In the genomic region with DNA sequence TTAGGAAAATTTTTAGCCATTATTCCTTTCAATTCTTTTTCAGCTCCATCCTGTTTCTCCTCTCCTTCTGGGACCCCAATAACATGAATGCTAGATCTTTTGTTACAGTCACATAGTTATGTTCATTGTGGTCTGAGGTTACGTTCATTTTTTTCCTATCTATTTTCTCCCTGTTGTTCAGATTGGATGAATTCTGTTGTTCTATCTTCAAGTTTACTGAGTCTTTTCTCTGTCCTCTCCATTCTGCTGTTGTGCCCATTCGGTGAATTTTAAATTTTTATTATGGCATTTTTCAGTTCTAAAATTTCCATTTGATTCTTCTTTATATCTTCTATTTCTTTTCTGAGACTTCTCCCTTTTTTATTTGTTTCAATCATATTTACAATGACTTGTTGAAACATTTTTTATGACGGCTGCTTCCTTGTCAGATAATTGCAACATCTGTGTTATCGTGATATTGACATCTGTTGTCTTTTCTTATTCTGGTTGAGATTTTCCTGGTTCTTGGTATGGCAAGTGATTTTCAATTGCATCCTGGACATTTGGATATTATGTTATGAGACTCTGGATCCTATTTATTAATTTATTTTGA, we compare ENCODE assay signal across 15 cellular contexts.
"Had no signal": no experiment of that assay in that cellular context is flagged by ENCODE, and none has a peak within 500 bp of the region (broad histone marks: within the 10 kb centered on the region; RNA-seq: fewer than 3 reads in every experiment).

No MANE protein-coding gene starts in this region.

- H3K9me3 ChIP-seq: thyroid gland had no signal

- H3K27ac Mint-ChIP-seq: memory B cell had no signal

- H3K27ac ChIP-seq: brain microvascular endothelial cell, foreskin keratinocyte, SJSA1, thyroid gland, WERI-Rb-1 had no signal

- H3K27me3 Mint-ChIP-seq: natural killer cell treated with Interleukin-12 subunit alpha and Interleukin-12 subunit beta and Interleukin-15 and Interleukin-18, amount 100 ng/mL, for 72 hours had no signal

- H3K4me3 ChIP-seq: SJSA1, thyroid gland had no signal

- DNase-seq: activated CD4-positive, alpha-beta T cell treated with anti-CD3 and anti-CD28 coated beads for 4 hours; activated gamma-delta T cell treated with Interleukin-2 at 50 U/mL for 16 hours; brain microvascular endothelial cell; cortex of kidney; effector memory CD4-positive, alpha-beta T cell; foreskin keratinocyte; head of caudate nucleus; kidney glomerular epithelial cell; left ventricle myocardium superior; stimulated activated CD4-positive, alpha-beta T cell treated with anti-CD3 and anti-CD28 coated beads, Interleukin-1b, Interleukin-23, amount 100 ng/mL, for 48 hours; thyroid gland; WERI-Rb-1 had no signal

- H3K4me3 Mint-ChIP-seq: memory B cell; natural killer cell treated with Interleukin-12 subunit alpha and Interleukin-12 subunit beta and Interleukin-15 and Interleukin-18, amount 100 ng/mL, for 72 hours had no signal

- H3K36me3 ChIP-seq: brain microvascular endothelial cell, SJSA1, thyroid gland, WERI-Rb-1 had no signal

- ATAC-seq: foreskin keratinocyte; left ventricle myocardium superior; natural killer cell treated with Interleukin-12 subunit alpha and Interleukin-12 subunit beta and Interleukin-15 and Interleukin-18, amount 100 ng/mL, for 72 hours had no signal

- H3K27me3 ChIP-seq: brain microvascular endothelial cell, foreskin keratinocyte, SJSA1, thyroid gland had no signal

- H3K4me1 Mint-ChIP-seq: memory B cell had no signal
